7 cellular contexts compared by ENCODE assay signal in genomic region chr2:43086451-43087221, GRCh38.
DNase-seq lines count a peak whose midpoint lies in the region; TF ChIP-seq lines count a peak whose summit lies in the region.

No MANE protein-coding gene starts in this region.

- peak overlapping the region; percentile 99 for H3K27ac Mint-ChIP-seq in mesothelial cell of epicardium

- no peaks in the 10 kb centered on the region for H3K27me3 ChIP-seq in vagina

- peaks cover 10% of the 10 kb centered on the region for H3K36me3 Mint-ChIP-seq in mesothelial cell of epicardium

- H3K4me3 ChIP-seq in vagina = no peak overlapping the region

- H3K4me3 Mint-ChIP-seq in mesothelial cell of epicardium = peak overlapping the region; percentile 29

- H3K4me1 Mint-ChIP-seq in mesothelial cell of epicardium = peaks cover 60% of the 10 kb centered on the region

- TF ChIP-seq POLR2A in vagina (IDR thresholded peaks at IDR 0.05) = no peak

- H3K36me3 ChIP-seq in vagina = no peaks in the 10 kb centered on the region

- peaks cover 68% of the 10 kb centered on the region for H3K4me1 ChIP-seq in vagina

- H3K9me3 ChIP-seq in vagina = peaks cover 4% of the 10 kb centered on the region

- TF ChIP-seq CTCF in mesothelial cell of epicardium (IDR thresholded peaks at IDR 0.05; ENCODE audit: unreplicated experiment) (no peak), vagina (IDR thresholded peaks at IDR 0.05) (no peak)

- no peaks in the 10 kb centered on the region for H3K27me3 Mint-ChIP-seq in mesothelial cell of epicardium (ENCODE audit: low read depth)

- intact Hi-C loops in vagina (cut with DNase I) = loop anchor here (10.0 kb wide), 1 partner anchor 52 kb away; no protein-coding TSS in a partner anchor

- peak; percentile 53 for DNase-seq in MV-4-11 (lab: John Stamatoyannopoulos, UW)
- DNase-seq in epidermal melanocyte (ENCODE audit: insufficient read length, low spot score) = peak; percentile 65
- no peak for DNase-seq in mesothelial cell of epicardium (ENCODE audit: low spot score in 2 of 2, unreplicated experiment in 2 of 2)
- peak in 1 of 2 donors; percentile 99 for DNase-seq in vagina (ENCODE audit: extremely low spot score in 2 of 2)
- DNase-seq in cortex of kidney (lab: John Stamatoyannopoulos, UW) = no peak
- DNase-seq in SHP77 treated with DMSO at 0.1 percent for 48 hours (lab: John Stamatoyannopoulos, UW) = no peak
- no peak for DNase-seq in NCI-H69 (lab: John Stamatoyannopoulos, UW)

- peaks cover 16% of the 10 kb centered on the region for H3K9me3 Mint-ChIP-seq in mesothelial cell of epicardium

- H3K27ac ChIP-seq in vagina = peak overlapping the region; percentile 82

Comparison
In these comparisons a context has a peak if more than half of its experiments do, and no peak if none do; other contexts are left out.
1. DNase-seq: peak in MV-4-11 (single experiment) and epidermal melanocyte (single experiment); none in mesothelial cell of epicardium (0 of 2), cortex of kidney (single experiment), SHP77 treated with DMSO at 0.1 percent for 48 hours (single experiment) and NCI-H69 (single experiment).